ENCODE assay signal across 26 cellular contexts in genomic region chr9:87504938-87505337, GRCh38.
"Had no signal": no experiment of that assay in that cellular context is flagged by ENCODE, and none has a peak within 500 bp of the region (broad histone marks: within the 10 kb centered on the region; RNA-seq: fewer than 3 reads in every experiment).

No MANE protein-coding gene starts in this region.

- H3K9me3 ChIP-seq: body of pancreas, neutrophil, pancreas, psoas muscle, right atrium auricular region, stomach, suprapubic skin had no signal

- H3K36me3 Mint-ChIP-seq: activated naive CD4-positive, alpha-beta T cell treated with anti-CD3 and anti-CD28 coated beads, Interleukin-2, amount 50 U/mL, for 24 hours; stimulated activated memory B cell treated with anti-CD40 and anti-IgM and Interleukin-4, amounts not matched to agents 10 μg/mL and 1 μg/mL and 100 μg/mL, for 72 hours had no signal

- H2AFZ ChIP-seq: hepatocyte had no signal

- DNase-seq: activated CD4-positive, alpha-beta memory T cell treated with anti-CD3 and anti-CD28 coated beads, Interleukin-2, amount 10 ng/mL, durations not matched to agents 7 days and 5 days; activated CD4-positive, alpha-beta T cell treated with anti-CD3 and anti-CD28 coated beads for 48 hours; activated effector memory CD4-positive, alpha-beta T cell treated with anti-CD3 and anti-CD28 coated beads, Interleukin-2, amount 50 U/mL, for 16 hours; activated T-cell treated with anti-CD3 and anti-CD28 coated beads for 4 hours; anterior cingulate cortex; body of pancreas; effector CD4-positive, alpha-beta T cell; foreskin keratinocyte; left ventricle myocardium superior; pancreas; psoas muscle; stimulated activated CD4-positive, alpha-beta T cell treated with anti-CD3 and anti-CD28 coated beads, Interleukin-1b, Interleukin-23, amount 100 ng/mL, for 48 hours; stomach; T-helper 17 cell had no signal

- H3K4me1 ChIP-seq: foreskin keratinocyte, psoas muscle had no signal

- H3K27ac ChIP-seq: body of pancreas, foreskin keratinocyte, hepatocyte, neutrophil, psoas muscle, right atrium auricular region, skin epidermis, suprapubic skin, tibial nerve had no signal

- H3K27me3 ChIP-seq: body of pancreas, cardiac muscle cell, foreskin keratinocyte, hepatocyte, neutrophil, pancreas, right atrium auricular region, stomach, suprapubic skin, tibial nerve had no signal

- H3K27ac Mint-ChIP-seq: activated CD4-positive, alpha-beta memory T cell treated with anti-CD3 and anti-CD28 coated beads, Interleukin-2, amount 10 ng/mL, durations not matched to agents 7 days and 5 days; activated naive CD4-positive, alpha-beta T cell treated with anti-CD3 and anti-CD28 coated beads, Interleukin-2, amount 50 U/mL, for 24 hours; stimulated activated memory B cell treated with anti-CD40 and anti-IgM and Interleukin-4, amounts not matched to agents 10 μg/mL and 1 μg/mL and 100 μg/mL, for 72 hours; T-helper 17 cell had no signal

- ATAC-seq: body of pancreas; foreskin keratinocyte; left ventricle myocardium superior; pancreas; stimulated activated memory B cell treated with anti-CD40 and anti-IgM and Interleukin-4, amounts not matched to agents 10 μg/mL and 1 μg/mL and 100 μg/mL, for 72 hours; T-helper 17 cell had no signal

- H3K9me3 Mint-ChIP-seq: activated CD4-positive, alpha-beta memory T cell treated with anti-CD3 and anti-CD28 coated beads, Interleukin-2, amount 10 ng/mL, durations not matched to agents 7 days and 5 days; activated naive CD4-positive, alpha-beta T cell treated with anti-CD3 and anti-CD28 coated beads, Interleukin-2, amount 50 U/mL, for 24 hours; nephron had no signal

- H3K4me2 ChIP-seq: hepatocyte had no signal

- H3K4me3 ChIP-seq: body of pancreas, cardiac muscle cell, hepatocyte, pancreas, psoas muscle, right atrium auricular region, skin epidermis, stomach, suprapubic skin, tibial nerve had no signal

- H3K4me3 Mint-ChIP-seq: activated CD4-positive, alpha-beta memory T cell treated with anti-CD3 and anti-CD28 coated beads, Interleukin-2, amount 10 ng/mL, durations not matched to agents 7 days and 5 days; activated naive CD4-positive, alpha-beta T cell treated with anti-CD3 and anti-CD28 coated beads, Interleukin-2, amount 50 U/mL, for 24 hours; nephron; stimulated activated memory B cell treated with anti-CD40 and anti-IgM and Interleukin-4, amounts not matched to agents 10 μg/mL and 1 μg/mL and 100 μg/mL, for 72 hours; T-helper 17 cell had no signal

- H3K36me3 ChIP-seq: cardiac muscle cell, neutrophil, right atrium auricular region, suprapubic skin, tibial nerve had no signal

- FAIRE-seq: endometrium, pancreas, urothelium cell line had no signal

- H3K4me1 Mint-ChIP-seq: stimulated activated memory B cell treated with anti-CD40 and anti-IgM and Interleukin-4, amounts not matched to agents 10 μg/mL and 1 μg/mL and 100 μg/mL, for 72 hours had no signal
